In the genomic region with DNA sequence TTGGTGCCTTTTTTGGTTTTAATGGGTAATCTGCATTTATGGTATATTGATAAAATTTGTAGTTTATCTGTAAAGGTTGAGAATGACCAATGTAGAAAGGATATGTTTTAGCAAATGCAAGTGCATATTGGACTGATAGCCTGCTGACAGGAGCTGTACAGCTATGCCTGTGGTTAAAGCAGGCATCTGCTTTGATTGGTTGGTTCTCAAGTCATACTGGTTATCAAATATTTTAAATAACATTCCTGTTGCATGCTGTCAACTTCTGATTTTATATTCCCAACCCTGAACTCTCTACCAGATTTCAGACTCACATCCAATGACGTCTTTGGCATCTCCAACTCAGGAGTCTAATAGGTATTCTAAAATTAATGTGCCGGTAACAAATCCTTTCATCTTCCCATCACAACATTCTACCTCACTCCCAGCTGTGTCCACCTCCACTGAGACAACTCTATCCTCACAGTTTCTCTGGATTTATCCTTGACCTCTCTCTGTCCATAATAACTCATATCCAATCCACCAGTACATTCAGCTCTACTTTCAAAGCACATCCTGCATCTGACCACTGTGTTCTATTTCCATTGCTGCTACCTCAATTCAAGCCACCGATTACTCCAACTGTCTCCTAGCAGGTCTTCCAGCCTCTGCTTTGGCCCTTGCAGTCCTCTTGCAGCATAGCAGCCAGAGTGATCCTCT, we compare ENCODE assay signal across 11 cellular contexts.
DNase-seq lines count a peak whose midpoint lies in the region; ATAC-seq, FAIRE-seq and TF ChIP-seq lines count a peak whose summit lies in the region.
"Had no signal": no experiment of that assay in that cellular context is flagged by ENCODE, and none has a peak within 500 bp of the region (broad histone marks: within the 10 kb centered on the region; RNA-seq: fewer than 3 reads in every experiment).

No MANE protein-coding gene starts in this region.

- FAIRE-seq in RCC 7860 (lab: Jason Lieb, UNC), result no peak

- ATAC-seq in Right ventricle myocardium inferior, result peak; percentile 84
- ATAC-seq in GM19324 (IDR thresholded peaks at IDR 0.05; ENCODE audit: low FRiP score, unreplicated experiment), result no peak

- no peak for DNase-seq in Right ventricle myocardium inferior (ENCODE audit: missing footprints)
- no peak for DNase-seq in cardiac septum (ENCODE audit: low spot score)
- peak; percentile 14 for DNase-seq in RCC 7860 (ENCODE audit: low spot score)
- DNase-seq in foreskin fibroblast, result peak; percentile 45 to 67
- DNase-seq in NCI-H187 treated with DMSO at 0.1 percent for 48 hours (lab: John Stamatoyannopoulos, UW), result no peak
- no peak for DNase-seq in NCI-H1092 (lab: John Stamatoyannopoulos, UW)
- no peak for DNase-seq in H7
- DNase-seq: cortex of kidney, mammary epithelial cell, T1000 had no signal

- intact Hi-C loops in Right ventricle myocardium inferior (cut with DNase I), result loop anchor here (2.0 to 5.0 kb wide), 3 partner anchors 51 to 126 kb away; a partner anchor contains a TSS
- intact Hi-C loops in cardiac septum (cut with DNase I), result loop anchor here (2.0 to 5.0 kb wide), 3 partner anchors 53 to 125 kb away; a partner anchor contains a TSS

- H3K4me3 ChIP-seq in foreskin fibroblast (ENCODE audit: low read depth in 1 of 2, low read length in 2 of 2) (no peak overlapping the region), H7 (ENCODE audit: insufficient read depth, low read depth, low read length) (no peak overlapping the region)

- H3K27me3 ChIP-seq in H7 (ENCODE audit: control insufficient read depth, insufficient read depth, low read length), result no peaks in the 10 kb centered on the region

- no peak for TF ChIP-seq CTCF in foreskin fibroblast (IDR thresholded peaks at IDR 0.05; ENCODE audit: low read depth, low read length)

- H3K36me3 ChIP-seq in H7 (replicated peaks; ENCODE audit: control insufficient read depth, insufficient read depth, low read length), result no peaks in the 10 kb centered on the region

Comparison
In these comparisons a context has a peak if more than half of its experiments do, and no peak if none do; other contexts are left out.
1. DNase-seq: peak in RCC 7860 (single experiment) and foreskin fibroblast (2 of 2); none in Right ventricle myocardium inferior (single experiment), cardiac septum (single experiment), NCI-H187 treated with DMSO at 0.1 percent for 48 hours (single experiment), NCI-H1092 (single experiment) and H7 (single experiment).